25 cellular contexts compared by ENCODE assay signal in genomic region chr20:17878069-17878911, GRCh38.
DNase-seq lines count a peak whose midpoint lies in the region; ATAC-seq and TF ChIP-seq lines count a peak whose summit lies in the region.
"Had no signal": no experiment of that assay in that cellular context is flagged by ENCODE, and none has a peak within 500 bp of the region (broad histone marks: within the 10 kb centered on the region; RNA-seq: fewer than 3 reads in every experiment).

No MANE protein-coding gene starts in this region.

- H3K9me3 ChIP-seq in SK-N-SH, result no peaks in the 10 kb centered on the region
- H3K9me3 ChIP-seq: esophagus squamous epithelium, lower lobe of right lung, suprapubic skin had no signal

- no peak for TF ChIP-seq CTCF in activated CD8-positive, alpha-beta T cell treated with anti-CD3 and anti-CD28 coated beads for 36 hours (IDR thresholded peaks at IDR 0.05)
- TF ChIP-seq CTCF in SK-N-SH (IDR thresholded peaks at IDR 0.05), result no peak

- H3K27me3 Mint-ChIP-seq in activated T-cell treated with anti-CD3 and anti-CD28 coated beads, Interleukin-2, amount 50 U/mL, for 24 hours, result peaks cover 3% of the 10 kb centered on the region
- H3K27me3 Mint-ChIP-seq in activated T-cell treated with anti-CD3 and anti-CD28 coated beads, Interleukin-2, amount 50 U/mL, for 4 hours (ENCODE audit: low read depth), result peaks cover 8% of the 10 kb centered on the region
- H3K27me3 Mint-ChIP-seq in activated CD8-positive, alpha-beta T cell treated with anti-CD3 and anti-CD28 coated beads for 36 hours, result peaks cover 11% of the 10 kb centered on the region
- H3K27me3 Mint-ChIP-seq in memory B cell, result peaks cover 1% of the 10 kb centered on the region

- peaks cover 15% of the 10 kb centered on the region for H3K4me1 Mint-ChIP-seq in activated T-cell treated with anti-CD3 and anti-CD28 coated beads, Interleukin-2, amount 50 U/mL, for 24 hours (ENCODE audit: low read depth)
- peaks cover 13% of the 10 kb centered on the region for H3K4me1 Mint-ChIP-seq in activated T-cell treated with anti-CD3 and anti-CD28 coated beads, Interleukin-2, amount 50 U/mL, for 4 hours (ENCODE audit: low read depth)
- peaks cover 22% of the 10 kb centered on the region for H3K4me1 Mint-ChIP-seq in activated CD8-positive, alpha-beta T cell treated with anti-CD3 and anti-CD28 coated beads for 36 hours (ENCODE audit: low read depth)
- H3K4me1 Mint-ChIP-seq in memory B cell, result peaks cover 28% of the 10 kb centered on the region

- H3K4me3 ChIP-seq in SK-N-SH (ENCODE audit: low read depth in 2 of 2, low read length in 1 of 2), result no peak overlapping the region
- H3K4me3 ChIP-seq: esophagus squamous epithelium, lower lobe of right lung, skin epidermis, suprapubic skin had no signal

- intact Hi-C loops in activated CD8-positive, alpha-beta T cell treated with anti-CD3 and anti-CD28 coated beads for 36 hours (cut with micrococcal nuclease), result no loop called here

- no peaks in the 10 kb centered on the region for H3K9me3 Mint-ChIP-seq in activated T-cell treated with anti-CD3 and anti-CD28 coated beads, Interleukin-2, amount 50 U/mL, for 24 hours
- no peaks in the 10 kb centered on the region for H3K9me3 Mint-ChIP-seq in activated T-cell treated with anti-CD3 and anti-CD28 coated beads, Interleukin-2, amount 50 U/mL, for 4 hours
- no peaks in the 10 kb centered on the region for H3K9me3 Mint-ChIP-seq in activated CD8-positive, alpha-beta T cell treated with anti-CD3 and anti-CD28 coated beads for 36 hours
- H3K9me3 Mint-ChIP-seq in memory B cell, result no peaks in the 10 kb centered on the region
- H3K9me3 Mint-ChIP-seq: naive thymus-derived CD4-positive, alpha-beta T cell; T-helper 1 cell treated with Interleukin-12 subunit alpha and Interleukin-12 subunit beta and Interleukin-4 antibody, amounts not matched to agents 30 μg/mL and 1 μg/mL, for 36 hours had no signal

- no peak overlapping the region for H3K4me3 Mint-ChIP-seq in activated T-cell treated with anti-CD3 and anti-CD28 coated beads, Interleukin-2, amount 50 U/mL, for 24 hours
- no peak overlapping the region for H3K4me3 Mint-ChIP-seq in activated T-cell treated with anti-CD3 and anti-CD28 coated beads, Interleukin-2, amount 50 U/mL, for 4 hours
- no peak overlapping the region for H3K4me3 Mint-ChIP-seq in activated CD8-positive, alpha-beta T cell treated with anti-CD3 and anti-CD28 coated beads for 36 hours
- peak overlapping the region; percentile 32 for H3K4me3 Mint-ChIP-seq in memory B cell
- H3K4me3 Mint-ChIP-seq: naive thymus-derived CD4-positive, alpha-beta T cell; T-helper 1 cell treated with Interleukin-12 subunit alpha and Interleukin-12 subunit beta and Interleukin-4 antibody, amounts not matched to agents 30 μg/mL and 1 μg/mL, for 36 hours had no signal

- no peak overlapping the region for H2AFZ ChIP-seq in SK-N-SH (ENCODE audit: low read depth)

- 82% methylated on average over 18 of the region's 18 CpGs for WGBS in SK-N-SH (ENCODE audit: low lambda C conversion rate)

- no peaks in the 10 kb centered on the region for H3K36me3 Mint-ChIP-seq in activated T-cell treated with anti-CD3 and anti-CD28 coated beads, Interleukin-2, amount 50 U/mL, for 24 hours (ENCODE audit: low read depth)
- no peaks in the 10 kb centered on the region for H3K36me3 Mint-ChIP-seq in activated T-cell treated with anti-CD3 and anti-CD28 coated beads, Interleukin-2, amount 50 U/mL, for 4 hours (ENCODE audit: insufficient read depth)
- no peaks in the 10 kb centered on the region for H3K36me3 Mint-ChIP-seq in activated CD8-positive, alpha-beta T cell treated with anti-CD3 and anti-CD28 coated beads for 36 hours (ENCODE audit: low read depth)
- H3K36me3 Mint-ChIP-seq in memory B cell, result no peaks in the 10 kb centered on the region
- H3K36me3 Mint-ChIP-seq: naive thymus-derived CD4-positive, alpha-beta T cell had no signal

- CTCF ChIA-PET in activated CD8-positive, alpha-beta T cell treated with anti-CD3 and anti-CD28 coated beads for 36 hours (lab: Charles Lee), result interaction anchor here (0.6 to 1.8 kb wide), 4 partner anchors 104 to 305 kb away, joined by 3 to 6 read pairs (median 3); partner anchors contain the start of gene RRBP1
- CTCF ChIA-PET in SK-N-SH (lab: Yijun Ruan, JAX), result interaction anchor here (0.6 kb wide), 1 partner anchor 56 kb away, joined by 3 read pairs; no protein-coding TSS in a partner anchor

- H3K4me1 ChIP-seq in SK-N-SH (ENCODE audit: control insufficient read depth in 1 of 2, insufficient read depth in 2 of 2, low read depth in 1 of 2, low read length in 1 of 2), result peaks cover 16 to 28% of the 10 kb centered on the region in 2 experiments

- no peak for TF ChIP-seq RAD21 in SK-N-SH (IDR thresholded peaks at IDR 0.05; ENCODE audit: low read length)

- no peaks in the 10 kb centered on the region for H3K79me2 ChIP-seq in SK-N-SH (ENCODE audit: insufficient read depth)

- no peaks in the 10 kb centered on the region for H3K27me3 ChIP-seq in SK-N-SH (ENCODE audit: insufficient read depth)
- H3K27me3 ChIP-seq: suprapubic skin had no signal

- no peaks in the 10 kb centered on the region for H3K36me3 ChIP-seq in SK-N-SH (replicated peaks in 1 of 2; ENCODE audit: control insufficient read depth in 1 of 2, insufficient read depth in 2 of 2, low read length in 1 of 2)
- H3K36me3 ChIP-seq: esophagus squamous epithelium, lower lobe of right lung, suprapubic skin had no signal

- H4K20me1 ChIP-seq in SK-N-SH (ENCODE audit: insufficient read depth), result no peaks in the 10 kb centered on the region

- peak overlapping the region; percentile 15 for H3K27ac Mint-ChIP-seq in activated T-cell treated with anti-CD3 and anti-CD28 coated beads, Interleukin-2, amount 50 U/mL, for 24 hours
- H3K27ac Mint-ChIP-seq in activated CD8-positive, alpha-beta T cell treated with anti-CD3 and anti-CD28 coated beads for 36 hours, result peak overlapping the region; percentile 84
- peak overlapping the region; percentile 9 for H3K27ac Mint-ChIP-seq in memory B cell
- H3K27ac Mint-ChIP-seq: T-helper 1 cell treated with Interleukin-12 subunit alpha and Interleukin-12 subunit beta and Interleukin-4 antibody, amounts not matched to agents 30 μg/mL and 1 μg/mL, for 36 hours had no signal

- POLR2A ChIA-PET in activated CD8-positive, alpha-beta T cell treated with anti-CD3 and anti-CD28 coated beads for 36 hours (lab: Charles Lee), result interaction anchor here (1.9 kb wide), 1 partner anchor 17 kb away, joined by 4 read pairs; no protein-coding TSS in a partner anchor
- POLR2A ChIA-PET in SK-N-SH (lab: Yijun Ruan, JAX), result no interaction called here

- H3K9ac ChIP-seq in SK-N-SH, result no peak overlapping the region

- no peak for DNase-seq in activated T-cell treated with anti-CD3 and anti-CD28 coated beads, Interleukin-2, amount 50 U/mL, for 24 hours
- no peak for DNase-seq in activated T-cell treated with anti-CD3 and anti-CD28 coated beads, Interleukin-2, amount 50 U/mL, for 4 hours
- DNase-seq in activated CD8-positive, alpha-beta T cell treated with anti-CD3 and anti-CD28 coated beads for 36 hours, result no peak
- DNase-seq in memory B cell (ENCODE audit: low spot score in 2 of 2) (no peak), SK-N-SH (no peak), iPS-NIHi7 (ENCODE audit: extremely low spot score) (no peak)
- DNase-seq in activated CD4-positive, alpha-beta T cell treated with anti-CD3 and anti-CD28 coated beads, Interleukin-2, amount 50 U/mL, for 4 hours, result no peak
- DNase-seq in activated CD4-positive, CD25-positive, alpha-beta regulatory T cell treated with anti-CD3 and anti-CD28 coated beads, Interleukin-2, amount 50 U/mL, for 72 hours, result no peak
- DNase-seq: 8988T; activated gamma-delta T cell treated with Interleukin-2 at 50 U/mL for 16 hours; DMS 273 treated with DMSO at 0.1 percent for 48 hours; effector memory CD4-positive, alpha-beta T cell; esophagus squamous epithelium; KG1; lower lobe of right lung; NCI-H1048; NCI-H2081 treated with DMSO at 0.1 percent for 48 hours; NCI-H524 treated with DMSO at 0.1 percent for 48 hours; posterior cingulate gyrus; Right ventricle myocardium superior; stimulated activated CD4-positive, alpha-beta T cell treated with anti-CD3 and anti-CD28 coated beads, Interleukin-4, amount 100 ng/mL, for 1 hour had no signal

- H3F3A ChIP-seq in SK-N-SH (replicated peaks; ENCODE audit: insufficient read depth), result no peaks in the 10 kb centered on the region

- H3K9me2 ChIP-seq in SK-N-SH, result no peaks in the 10 kb centered on the region

- H3K27ac ChIP-seq in SK-N-SH (ENCODE audit: low read depth in 2 of 2, low read length in 1 of 2), result no peak overlapping the region
- H3K27ac ChIP-seq: esophagus squamous epithelium, lower lobe of right lung, skin epidermis, suprapubic skin had no signal

- no peak for TF ChIP-seq EP300 in SK-N-SH (IDR thresholded peaks at IDR 0.05; ENCODE audit: borderline replicate concordance in 1 of 2, low read depth in 1 of 2, low read length in 1 of 2)

- no peak for ATAC-seq in activated T-cell treated with anti-CD3 and anti-CD28 coated beads, Interleukin-2, amount 50 U/mL, for 4 hours
- peak; percentile 64 for ATAC-seq in activated CD8-positive, alpha-beta T cell treated with anti-CD3 and anti-CD28 coated beads for 36 hours
- ATAC-seq in memory B cell (ENCODE audit: low read depth), result peak; percentile 15
- ATAC-seq: lower lobe of right lung; naive thymus-derived CD4-positive, alpha-beta T cell had no signal

- no peak overlapping the region for H3K4me2 ChIP-seq in SK-N-SH

TF ChIP-seq in SK-N-SH, 30 proteins besides CTCF, POLR2A, EP300 and RAD21 (continues in another document):
- TF ChIP-seq USF2 (IDR thresholded peaks at IDR 0.05; ENCODE audit: borderline replicate concordance, low read depth, low read length) (no peak), NRF1 (IDR thresholded peaks at IDR 0.05; ENCODE audit: low read depth, low read length) (no peak), RXRA (IDR thresholded peaks at IDR 0.05; ENCODE audit: borderline replicate concordance, low read depth) (no peak), MXI1 (IDR thresholded peaks at IDR 0.05; ENCODE audit: low read depth, low read length) (no peak), CHD2 (IDR thresholded peaks at IDR 0.05; ENCODE audit: low read length, partially characterized antibody) (no peak), TAF1 (IDR thresholded peaks at IDR 0.05; ENCODE audit: borderline replicate concordance, low read depth, low read length) (no peak)

Comparison
In these comparisons a context has a peak if more than half of its experiments do, and no peak if none do; other contexts are left out.
1. H3K27ac Mint-ChIP-seq: peak in every context shown above with its lines; median percentile 84 in activated CD8-positive, alpha-beta T cell treated with anti-CD3 and anti-CD28 coated beads for 36 hours; 15 in activated T-cell treated with anti-CD3 and anti-CD28 coated beads, Interleukin-2, amount 50 U/mL, for 24 hours; 9 in memory B cell.
2. ATAC-seq: peak in activated CD8-positive, alpha-beta T cell treated with anti-CD3 and anti-CD28 coated beads for 36 hours (single experiment) and memory B cell (single experiment); none in activated T-cell treated with anti-CD3 and anti-CD28 coated beads, Interleukin-2, amount 50 U/mL, for 4 hours (0 of 2).